ENCODE assay signal across 26 cellular contexts in genomic region chr13:110201114-110201513, GRCh38.
"Had no signal": no experiment of that assay in that cellular context is flagged by ENCODE, and none has a peak within 500 bp of the region (broad histone marks: within the 10 kb centered on the region; RNA-seq: fewer than 3 reads in every experiment).

No MANE protein-coding gene starts in this region.

- ATAC-seq: activated CD8-positive, alpha-beta T cell treated with anti-CD3 and anti-CD28 coated beads for 36 hours; activated T-cell treated with anti-CD3 and anti-CD28 coated beads, Interleukin-2, amount 50 U/mL, for 72 hours; body of pancreas; gastrocnemius medialis; left ventricle myocardium superior; pancreas; sciatic nerve; stimulated activated effector memory CD8-positive, alpha-beta T cell treated with anti-CD3 and anti-CD28 coated beads, Interleukin-12 subunit alpha, Interleukin-12 subunit beta, amount 100 ng/mL, for 72 hours had no signal

- H3K27me3 Mint-ChIP-seq: activated CD4-positive, alpha-beta T cell treated with anti-CD3 and anti-CD28 coated beads, Interleukin-2, amount 10 ng/mL, durations not matched to agents 7 days and 5 days had no signal

- H3K9me3 Mint-ChIP-seq: activated CD4-positive, alpha-beta T cell treated with anti-CD3 and anti-CD28 coated beads, Interleukin-2, amount 10 ng/mL, durations not matched to agents 7 days and 5 days; activated CD8-positive, alpha-beta T cell treated with anti-CD3 and anti-CD28 coated beads for 36 hours; activated T-cell treated with anti-CD3 and anti-CD28 coated beads, Interleukin-2, amount 50 U/mL, for 72 hours; nephron; stimulated activated effector memory CD8-positive, alpha-beta T cell treated with anti-CD3 and anti-CD28 coated beads, Interleukin-12 subunit alpha, Interleukin-12 subunit beta, amount 100 ng/mL, for 72 hours; stimulated activated naive CD8-positive, alpha-beta T cell treated with anti-CD3 and anti-CD28 coated beads, Interleukin-15, Interleukin-2, amounts not matched to agents 100 ng/mL and 50 ng/mL, for 24 hours had no signal

- H3K4me3 Mint-ChIP-seq: activated CD4-positive, alpha-beta T cell treated with anti-CD3 and anti-CD28 coated beads, Interleukin-2, amount 10 ng/mL, durations not matched to agents 7 days and 5 days; activated CD8-positive, alpha-beta T cell treated with anti-CD3 and anti-CD28 coated beads for 36 hours; activated naive CD8-positive, alpha-beta T cell; activated T-cell treated with anti-CD3 and anti-CD28 coated beads, Interleukin-2, amount 50 U/mL, for 72 hours; nephron; stimulated activated effector memory CD8-positive, alpha-beta T cell treated with anti-CD3 and anti-CD28 coated beads, Interleukin-12 subunit alpha, Interleukin-12 subunit beta, amount 100 ng/mL, for 72 hours; stimulated activated naive CD8-positive, alpha-beta T cell treated with anti-CD3 and anti-CD28 coated beads, Interleukin-15, Interleukin-2, amounts not matched to agents 100 ng/mL and 50 ng/mL, for 24 hours had no signal

- H3K36me3 Mint-ChIP-seq: activated naive CD8-positive, alpha-beta T cell; stimulated activated effector memory CD8-positive, alpha-beta T cell treated with anti-CD3 and anti-CD28 coated beads, Interleukin-12 subunit alpha, Interleukin-12 subunit beta, amount 100 ng/mL, for 72 hours had no signal

- DNase-seq: activated CD4-positive, alpha-beta T cell treated with anti-CD3 and anti-CD28 coated beads for 1 hour; activated CD4-positive, alpha-beta T cell treated with anti-CD3 and anti-CD28 coated beads, Interleukin-2, amount 10 ng/mL, durations not matched to agents 7 days and 5 days; activated CD8-positive, alpha-beta T cell treated with anti-CD3 and anti-CD28 coated beads for 36 hours; activated naive CD4-positive, alpha-beta T cell; activated T-cell treated with anti-CD3 and anti-CD28 coated beads for 4 hours; activated T-cell treated with anti-CD3 and anti-CD28 coated beads, Interleukin-2, amount 50 U/mL, for 72 hours; anterior cingulate cortex; body of pancreas; cerebellar nuclear complex; dorsolateral prefrontal cortex; effector memory CD4-positive, alpha-beta T cell; gastrocnemius medialis; glutamatergic neuron; islet precursor cell; left ventricle myocardium superior; pancreas; retina; stimulated activated CD4-positive, alpha-beta T cell treated with anti-CD3 and anti-CD28 coated beads, Interleukin-4, amount 100 ng/mL, for 24 hours; T1000; thyroid gland; upper lobe of left lung had no signal

- H3K4me1 Mint-ChIP-seq: activated CD4-positive, alpha-beta T cell treated with anti-CD3 and anti-CD28 coated beads, Interleukin-2, amount 10 ng/mL, durations not matched to agents 7 days and 5 days; nephron; stimulated activated effector memory CD8-positive, alpha-beta T cell treated with anti-CD3 and anti-CD28 coated beads, Interleukin-12 subunit alpha, Interleukin-12 subunit beta, amount 100 ng/mL, for 72 hours had no signal

- H3K27ac Mint-ChIP-seq: activated CD4-positive, alpha-beta T cell treated with anti-CD3 and anti-CD28 coated beads, Interleukin-2, amount 10 ng/mL, durations not matched to agents 7 days and 5 days; activated CD8-positive, alpha-beta T cell treated with anti-CD3 and anti-CD28 coated beads for 36 hours; activated naive CD8-positive, alpha-beta T cell; activated T-cell treated with anti-CD3 and anti-CD28 coated beads, Interleukin-2, amount 50 U/mL, for 72 hours; nephron; stimulated activated effector memory CD8-positive, alpha-beta T cell treated with anti-CD3 and anti-CD28 coated beads, Interleukin-12 subunit alpha, Interleukin-12 subunit beta, amount 100 ng/mL, for 72 hours; stimulated activated naive CD8-positive, alpha-beta T cell treated with anti-CD3 and anti-CD28 coated beads, Interleukin-15, Interleukin-2, amounts not matched to agents 100 ng/mL and 50 ng/mL, for 24 hours had no signal
